8 cellular contexts compared by ENCODE assay signal in the genomic region with DNA sequence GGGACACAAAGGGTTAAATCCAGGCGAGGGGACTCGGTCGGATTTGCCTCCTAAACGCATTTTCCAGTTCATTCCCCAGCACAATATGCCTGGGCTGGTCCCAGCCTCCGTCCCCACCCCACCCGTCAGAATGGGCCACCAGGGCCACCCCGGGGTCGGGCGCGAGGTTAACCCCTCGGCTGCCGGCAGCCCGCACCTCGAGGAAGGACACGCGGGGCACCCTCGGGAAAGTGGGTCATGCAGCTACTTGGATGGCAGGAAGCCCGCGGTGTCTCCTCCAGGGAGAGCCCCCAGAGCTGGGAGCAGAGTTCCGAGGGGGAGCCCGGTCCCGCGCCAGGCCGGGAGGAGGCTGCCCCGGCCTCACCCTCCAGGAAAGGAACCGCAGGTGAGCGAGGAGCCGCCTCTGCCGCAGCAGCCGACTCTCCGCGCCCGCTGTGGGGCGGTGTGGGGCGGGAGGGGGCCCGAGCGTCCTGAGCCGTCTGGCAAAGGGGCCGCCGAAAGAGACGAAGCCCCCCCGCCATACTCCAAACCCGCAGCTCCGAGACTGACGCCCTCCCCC. TPM values are rescaled to one million over a fixed set of nuclear protein-coding genes. Genes with fewer than 3 reads are reported as not detected.
A peak's percentile ranks its signal among the peaks of the same experiment; 100 is the strongest.
DNase-seq lines count a peak whose midpoint lies in the region; ATAC-seq and TF ChIP-seq lines count a peak whose summit lies in the region.

No MANE protein-coding gene starts in this region.

- H3K4me1 Mint-ChIP-seq in Caco-2 (ENCODE audit: low read depth, unreplicated experiment) (peaks cover 30% of the 10 kb centered on the region), progenitor cell of endocrine pancreas (ENCODE audit: low read depth) (peaks cover 27% of the 10 kb centered on the region)

- H3K27ac Mint-ChIP-seq in Caco-2 (ENCODE audit: unreplicated experiment) (peak overlapping the region; percentile 15), progenitor cell of endocrine pancreas (peak overlapping the region; percentile 94)

- H3K4me3 Mint-ChIP-seq in Caco-2 (ENCODE audit: unreplicated experiment) (peak overlapping the region; percentile 89), progenitor cell of endocrine pancreas (ENCODE audit: low read depth) (peak overlapping the region; percentile 96)

- H3K4me3 ChIP-seq in Caco-2 (ENCODE audit: low read depth, low read length) = peak overlapping the region; percentile 87

- POLR2A ChIA-PET in Caco-2 (lab: Charles Lee) = no interaction called here

- CTCF ChIA-PET in Caco-2 (lab: Charles Lee) = interaction anchor here (0.7 to 3.0 kb wide), 7 partner anchors 11 to 266 kb away, joined by 3 to 40 read pairs (median 3); no protein-coding TSS in a partner anchor

- ATAC-seq in GM19035 (IDR thresholded peaks at IDR 0.05; ENCODE audit: unreplicated experiment) = no peak
- no peak for ATAC-seq in GM21825 (IDR thresholded peaks at IDR 0.05; ENCODE audit: unreplicated experiment)
- no peak for ATAC-seq in HG03457 (IDR thresholded peaks at IDR 0.05; ENCODE audit: unreplicated experiment)

- 0 out of 2 replicates have a peak, but pooled peaks cover 1% of the 10 kb centered on the region for H3K36me3 ChIP-seq in Caco-2 (ENCODE audit: control insufficient read depth, insufficient read depth, low read length)

- TF ChIP-seq CTCF in Caco-2 (IDR thresholded peaks at IDR 0.05; ENCODE audit: insufficient read depth in 1 of 2, low read depth in 1 of 2, low read length in 1 of 2, severe bottlenecking in 1 of 2, unreplicated experiment in 1 of 2) = peak; percentile 39 to 76
- peak; percentile 32 for TF ChIP-seq CTCF in progenitor cell of endocrine pancreas (IDR thresholded peaks at IDR 0.05; ENCODE audit: unreplicated experiment)

- DNase-seq in Caco-2 (peak; percentile 79 to 83), HK-2 (ENCODE audit: unreplicated experiment) (peak; percentile 18), head of caudate nucleus (peak in 33 of 42 donors; percentile 30 to 71 (median 49)), progenitor cell of endocrine pancreas (ENCODE audit: low spot score, unreplicated experiment) (peak; percentile 30)
- DNase-seq in activated CD8-positive, alpha-beta memory T cell treated with anti-CD3 and anti-CD28 coated beads, Interleukin-2, amount 50 U/mL, for 4 hours = peak; percentile 40

- H3K36me3 Mint-ChIP-seq in Caco-2 (ENCODE audit: insufficient read depth, unreplicated experiment) (peaks cover 6% of the 10 kb centered on the region), progenitor cell of endocrine pancreas (ENCODE audit: insufficient read depth) (no peaks in the 10 kb centered on the region)

- H3K27me3 ChIP-seq in Caco-2 (replicated peaks; ENCODE audit: control insufficient read depth, insufficient read depth, low read length) = no peaks in the 10 kb centered on the region

- peaks cover 32% of the 10 kb centered on the region for H3K4me1 ChIP-seq in Caco-2

- no TSS peak for BruUV-seq in Caco-2 (replicated peaks; lab: Mats Ljungman, UMichigan)

- intact Hi-C loops in Caco-2 (cut with micrococcal nuclease; ENCODE audit: unreplicated experiment) (loop anchor here (1.0 to 5.0 kb wide), 2 partner anchors 14 to 45 kb away; no protein-coding TSS in a partner anchor), head of caudate nucleus (cut with DNase I) (loop anchor here (2.0 to 5.0 kb wide), 3 partner anchors 61 to 380 kb away; no protein-coding TSS in a partner anchor)

- H3K27me3 Mint-ChIP-seq in Caco-2 (ENCODE audit: insufficient read depth, unreplicated experiment) (no peaks in the 10 kb centered on the region), progenitor cell of endocrine pancreas (peaks cover 25% of the 10 kb centered on the region)

- no peaks in the 10 kb centered on the region for H3K9me3 Mint-ChIP-seq in Caco-2 (ENCODE audit: unreplicated experiment)
- H3K9me3 Mint-ChIP-seq in progenitor cell of endocrine pancreas (ENCODE audit: low read depth) = no peaks in the 10 kb centered on the region

- H3K9me3 ChIP-seq in Caco-2 = no peaks in the 10 kb centered on the region

RNA-seq across cellular contexts. Expression of a gene that starts 1.4 kb away (rescaled TPM):
- total RNA-seq in Caco-2 (2022) (60.1 and 63.6 TPM in 2 replicates), progenitor cell of endocrine pancreas (42.1 and 44.8 TPM in 2 replicates)

Comparison
In these comparisons a context has a peak if more than half of its experiments do, and no peak if none do; other contexts are left out.
1. DNase-seq: peak in every context shown above with its lines; median percentile 81 in Caco-2; 49 in head of caudate nucleus; 40 in activated CD8-positive, alpha-beta memory T cell treated with anti-CD3 and anti-CD28 coated beads, Interleukin-2, amount 50 U/mL, for 4 hours; 30 in progenitor cell of endocrine pancreas; 18 in HK-2.